Comparison of ENCODE assay signal across 31 cellular contexts in genomic region chr20:51012357-51012756, GRCh38. TPM values are rescaled to one million over a fixed set of nuclear protein-coding genes. Genes with fewer than 3 reads are reported as not detected.
"Had no signal": no experiment of that assay in that cellular context is flagged by ENCODE, and none has a peak within 500 bp of the region (broad histone marks: within the 10 kb centered on the region; RNA-seq: fewer than 3 reads in every experiment).

No MANE protein-coding gene starts in this region.

- H3K9ac ChIP-seq: parathyroid adenoma had no signal

- H3K9me3 Mint-ChIP-seq: naive thymus-derived CD4-positive, alpha-beta T cell; natural killer cell; nephron; neural crest cell; stimulated activated effector memory CD8-positive, alpha-beta T cell treated with anti-CD3 and anti-CD28 coated beads, Interleukin-12 subunit alpha, Interleukin-12 subunit beta, amount 100 ng/mL, for 72 hours; stimulated activated naive B cell treated with anti-CD40 and anti-IgM and Interleukin-4, amounts not matched to agents 10 μg/mL and 1 μg/mL and 100 μg/mL, for 72 hours; stimulated activated naive CD8-positive, alpha-beta T cell treated with anti-CD3 and anti-CD28 coated beads, Interleukin-15, Interleukin-2, amounts not matched to agents 100 ng/mL and 50 ng/mL, for 24 hours; type B pancreatic cell had no signal

- H3K27me3 ChIP-seq: ovary, right lobe of liver, testis, transverse colon, vagina had no signal

- ATAC-seq: naive thymus-derived CD4-positive, alpha-beta T cell; natural killer cell; psoas muscle; right cardiac atrium; right lobe of liver; stimulated activated effector memory CD8-positive, alpha-beta T cell treated with anti-CD3 and anti-CD28 coated beads, Interleukin-12 subunit alpha, Interleukin-12 subunit beta, amount 100 ng/mL, for 72 hours; stimulated activated naive B cell treated with anti-CD40 and anti-IgM and Interleukin-4, amounts not matched to agents 10 μg/mL and 1 μg/mL and 100 μg/mL, for 72 hours; upper lobe of right lung had no signal

- DNase-seq: naive thymus-derived CD4-positive, alpha-beta T cell; natural killer cell; nucleus accumbens; ovary; psoas muscle; right cardiac atrium; right lobe of liver; sigmoid colon; small intestine; stimulated activated CD4-positive, alpha-beta T cell treated with anti-CD3 and anti-CD28 coated beads, Interleukin-15, amount 100 ng/mL, for 24 hours; stimulated activated CD4-positive, alpha-beta T cell treated with anti-CD3 and anti-CD28 coated beads, Interleukin-2, amount 100 ng/mL, for 24 hours; stimulated activated CD4-positive, alpha-beta T cell treated with anti-CD3 and anti-CD28 coated beads, Interleukin-2, amount 100 ng/mL, for 48 hours; stimulated activated CD4-positive, alpha-beta T cell treated with anti-CD3 and anti-CD28 coated beads, Interleukin-4, amount 100 ng/mL, for 24 hours; stimulated activated naive B cell treated with anti-CD40 and anti-IgM and Interleukin-4, amounts not matched to agents 10 μg/mL and 1 μg/mL and 100 μg/mL, for 72 hours; stimulated activated naive CD4-positive, alpha-beta T cell treated with Interleukin-2 at 50 U/mL for 16 hours; stomach; substantia nigra; testis; tibial artery; transverse colon; upper lobe of right lung had no signal

- H2AFZ ChIP-seq: parathyroid adenoma had no signal

- H3K4me1 ChIP-seq: parathyroid adenoma, psoas muscle, right lobe of liver, sigmoid colon, suprapubic skin, tibial artery, upper lobe of right lung, vagina had no signal

- H3K79me2 ChIP-seq: parathyroid adenoma had no signal

- H3K27ac Mint-ChIP-seq: naive thymus-derived CD4-positive, alpha-beta T cell; natural killer cell; progenitor cell of endocrine pancreas; stimulated activated effector memory CD8-positive, alpha-beta T cell treated with anti-CD3 and anti-CD28 coated beads, Interleukin-12 subunit alpha, Interleukin-12 subunit beta, amount 100 ng/mL, for 72 hours; stimulated activated naive B cell treated with anti-CD40 and anti-IgM and Interleukin-4, amounts not matched to agents 10 μg/mL and 1 μg/mL and 100 μg/mL, for 72 hours; stimulated activated naive CD8-positive, alpha-beta T cell treated with anti-CD3 and anti-CD28 coated beads, Interleukin-15, Interleukin-2, amounts not matched to agents 100 ng/mL and 50 ng/mL, for 24 hours; type B pancreatic cell had no signal

- H3K36me3 Mint-ChIP-seq: naive thymus-derived CD4-positive, alpha-beta T cell; natural killer cell; stimulated activated effector memory CD8-positive, alpha-beta T cell treated with anti-CD3 and anti-CD28 coated beads, Interleukin-12 subunit alpha, Interleukin-12 subunit beta, amount 100 ng/mL, for 72 hours had no signal

- H3K4me3 Mint-ChIP-seq: naive thymus-derived CD4-positive, alpha-beta T cell; natural killer cell; nephron; neural crest cell; stimulated activated effector memory CD8-positive, alpha-beta T cell treated with anti-CD3 and anti-CD28 coated beads, Interleukin-12 subunit alpha, Interleukin-12 subunit beta, amount 100 ng/mL, for 72 hours; stimulated activated naive B cell treated with anti-CD40 and anti-IgM and Interleukin-4, amounts not matched to agents 10 μg/mL and 1 μg/mL and 100 μg/mL, for 72 hours; stimulated activated naive CD8-positive, alpha-beta T cell treated with anti-CD3 and anti-CD28 coated beads, Interleukin-15, Interleukin-2, amounts not matched to agents 100 ng/mL and 50 ng/mL, for 24 hours; type B pancreatic cell had no signal

- H3K27ac ChIP-seq: neutrophil, ovary, parathyroid adenoma, psoas muscle, right lobe of liver, sigmoid colon, stomach, suprapubic skin, testis, tibial artery, transverse colon, upper lobe of right lung, vagina had no signal

- H3K9me3 ChIP-seq: neutrophil, ovary, psoas muscle, right lobe of liver, sigmoid colon, stomach, suprapubic skin, testis, tibial artery, transverse colon, upper lobe of right lung, vagina had no signal

- H3K27me3 Mint-ChIP-seq: type B pancreatic cell had no signal

- H3K4me1 Mint-ChIP-seq: natural killer cell; stimulated activated effector memory CD8-positive, alpha-beta T cell treated with anti-CD3 and anti-CD28 coated beads, Interleukin-12 subunit alpha, Interleukin-12 subunit beta, amount 100 ng/mL, for 72 hours had no signal

- H3K36me3 ChIP-seq: neutrophil, ovary, right lobe of liver, sigmoid colon, stomach, suprapubic skin, tibial artery, transverse colon, upper lobe of right lung, vagina had no signal

- H3K4me3 ChIP-seq: ovary, psoas muscle, right lobe of liver, sigmoid colon, stomach, suprapubic skin, testis, tibial artery, transverse colon, upper lobe of right lung, vagina had no signal

RNA-seq across cellular contexts. Expression of gene KCNG1, which starts 10.6 kb away (rescaled TPM):
- total RNA-seq: natural killer cell, psoas muscle, upper lobe of right lung had no signal
- polyA plus RNA-seq: naive thymus-derived CD4-positive, alpha-beta T cell had no signal
